In genomic region chr5:31165729-31166128, GRCh38 we compare ENCODE assay signal across 19 cellular contexts. TPM values are rescaled to one million over a fixed set of nuclear protein-coding genes. Genes with fewer than 3 reads are reported as not detected.
A peak's percentile ranks its signal among the peaks of the same experiment; 100 is the strongest.
DNase-seq lines count a peak whose midpoint lies in the region; ATAC-seq, FAIRE-seq and TF ChIP-seq lines count a peak whose summit lies in the region.
"Had no signal": no experiment of that assay in that cellular context is flagged by ENCODE, and none has a peak within 500 bp of the region (broad histone marks: within the 10 kb centered on the region; RNA-seq: fewer than 3 reads in every experiment).

No MANE protein-coding gene starts in this region.

- no peak for TF ChIP-seq RAD21 in A549 (conservative IDR thresholded peaks at IDR 0.05 in 1 of 2, IDR thresholded peaks at IDR 0.05 in 1 of 2)

- no peaks in the 10 kb centered on the region for H3F3A ChIP-seq in smooth muscle cell (ENCODE audit: low read depth)

- no peak for TF ChIP-seq EP300 in A549 (IDR thresholded peaks at IDR 0.05)

- H3K27ac ChIP-seq in A549 (no peak overlapping the region), HEK293 (ENCODE audit: extremely low read depth, low read depth, low read length) (no peak overlapping the region), brain microvascular endothelial cell (no peak overlapping the region), smooth muscle cell (ENCODE audit: low read depth) (no peak overlapping the region)

- WGBS in A549 (ENCODE audit: missing lambda C conversion rate) = 17% methylated on average over 2 of the region's 2 CpGs
- WGBS in smooth muscle cell (ENCODE audit: low lambda C conversion rate) = 91% methylated on average over 2 of the region's 2 CpGs

- no peak overlapping the region for H2AFZ ChIP-seq in smooth muscle cell (ENCODE audit: low read depth)

- H3K4me2 ChIP-seq in A549 (no peak overlapping the region), smooth muscle cell (no peak overlapping the region)

- no peak overlapping the region for H3K4me3 ChIP-seq in A549
- H3K4me3 ChIP-seq in HEK293 (ENCODE audit: low read depth, low read length) = no peak overlapping the region
- no peak overlapping the region for H3K4me3 ChIP-seq in brain microvascular endothelial cell (ENCODE audit: low read depth, low read length)
- no peak overlapping the region for H3K4me3 ChIP-seq in smooth muscle cell
- H3K4me3 ChIP-seq: HAP-1 had no signal

- no peak for ATAC-seq in A549

- TF ChIP-seq CTCF in A549 (IDR thresholded peaks at IDR 0.05) (no peak), HEK293 (tag by site-specific recombination; IDR thresholded peaks at IDR 0.05) (no peak), brain microvascular endothelial cell (IDR thresholded peaks at IDR 0.05; ENCODE audit: low read depth, low read length, missing control alignments) (no peak), smooth muscle cell (IDR thresholded peaks at IDR 0.05; ENCODE audit: borderline replicate concordance, insufficient read depth, poor library complexity, severe bottlenecking) (no peak)

- DNase-seq in A549 (ENCODE audit: low read depth in 1 of 2, low spot score in 1 of 2) (no peak), brain microvascular endothelial cell (peak; percentile 8), left kidney (ENCODE audit: low read depth, low spot score) (peak; percentile 25), COR-L47 (lab: John Stamatoyannopoulos, UW) (no peak), smooth muscle cell (lab: John Stamatoyannopoulos, UW; ENCODE audit: unreplicated experiment) (no peak), NCI-H2029 treated with DMSO at 0.1 percent for 48 hours (lab: John Stamatoyannopoulos, UW) (no peak)
- DNase-seq: 8988T; C1 segment of cervical spinal cord; Caco-2; CD4-positive, alpha-beta memory T cell; DMS 273 treated with DMSO at 0.1 percent for 48 hours; DMS79 treated with DMSO at 0.1 percent for 48 hours; GF-D8; GOT3 had no signal

- H3K4me1 ChIP-seq in A549 (no peaks in the 10 kb centered on the region), HEK293 (ENCODE audit: control insufficient read depth, insufficient read depth, low read length) (no peaks in the 10 kb centered on the region), smooth muscle cell (ENCODE audit: low read depth) (peaks cover 18% of the 10 kb centered on the region)

- H3K9me3 ChIP-seq in A549 (no peaks in the 10 kb centered on the region), HEK293 (ENCODE audit: control insufficient read depth, insufficient read depth, low read depth, low read length) (no peaks in the 10 kb centered on the region), smooth muscle cell (replicated peaks; ENCODE audit: low read depth) (no peaks in the 10 kb centered on the region)
- H3K9me3 ChIP-seq: Caco-2, HAP-1 had no signal

- H3K27me3 ChIP-seq in brain microvascular endothelial cell (replicated peaks) (no peaks in the 10 kb centered on the region), smooth muscle cell (ENCODE audit: low read depth) (no peaks in the 10 kb centered on the region)

- no peak for TF ChIP-seq POLR2A in A549 (IDR thresholded peaks at IDR 0.05; ENCODE audit: low read length)

- FAIRE-seq in A549 (lab: Jason Lieb, UNC) = no peak
- FAIRE-seq: GM12891, GM18507, H54 had no signal

- POLR2A ChIA-PET in A549 (lab: Yijun Ruan, JAX) (no interaction called here), HEK293 (lab: Yijun Ruan, JAX) (no interaction called here)

- CTCF ChIA-PET in A549 (lab: Yijun Ruan, JAX) (no interaction called here), HEK293 (lab: Yijun Ruan, JAX) (no interaction called here)

- no peaks in the 10 kb centered on the region for H4K20me1 ChIP-seq in smooth muscle cell (ENCODE audit: low read depth)

- no peaks in the 10 kb centered on the region for H3K79me2 ChIP-seq in smooth muscle cell (ENCODE audit: low read depth)

- no peaks in the 10 kb centered on the region for H3K36me3 ChIP-seq in HEK293 (ENCODE audit: control insufficient read depth in 2 of 2, insufficient read depth in 1 of 2, low read length in 2 of 2)
- no peaks in the 10 kb centered on the region for H3K36me3 ChIP-seq in brain microvascular endothelial cell (replicated peaks)
- H3K36me3 ChIP-seq in smooth muscle cell (ENCODE audit: low read depth) = no peaks in the 10 kb centered on the region
- H3K36me3 ChIP-seq: HAP-1 had no signal

- in situ Hi-C loops in brain microvascular endothelial cell (cut with HindIII; ENCODE audit: low pct_ligation_motif_present, low sequenced_read_pairs) = no loop called here

- no peak overlapping the region for H3K9ac ChIP-seq in smooth muscle cell (ENCODE audit: low read depth)

TF ChIP-seq in A549, 52 proteins besides CTCF, POLR2A, EP300 and RAD21:
- peak; percentile 61 for TF ChIP-seq REST (IDR thresholded peaks at IDR 0.05)
- TF ChIP-seq, protein P1, sequence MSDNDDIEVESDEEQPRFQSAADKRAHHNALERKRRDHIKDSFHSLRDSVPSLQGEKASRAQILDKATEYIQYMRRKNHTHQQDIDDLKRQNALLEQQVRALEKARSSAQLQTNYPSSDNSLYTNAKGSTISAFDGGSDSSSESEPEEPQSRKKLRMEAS (IDR thresholded peaks at IDR 0.05) = no peak

TF ChIP-seq in HEK293, 187 proteins besides CTCF, POLR2A, EP300 and RAD21:
- TF ChIP-seq REST (tag by site-specific recombination; IDR thresholded peaks at IDR 0.05) (peak; percentile 61), ZNF701 (tag by site-specific recombination; IDR thresholded peaks at IDR 0.05) (no peak)

RNA-seq across cellular contexts. Expression of gene CDH6, which starts 27.8 kb away (rescaled TPM):
- polyA plus RNA-seq in A549 (2011; rRNA removed) = 0.61 and 0.63 TPM in 2 replicates
- polyA plus RNA-seq in A549 (2012; cell fraction: cytosol; rRNA removed) = 0.04 and 0.05 TPM in 2 replicates
- polyA plus RNA-seq in A549 (2012; cell fraction: nucleus; rRNA removed) = 0.14 and 0.20 TPM in 2 replicates
- 0.24 to 0.33 TPM (median 0.25 TPM) in 3 replicates for polyA plus RNA-seq in A549 (2017; fragmentation: RNase III; extraction: RNeasy Plus Mini Kit Qiagen cat#74134 plus additional on column Dnase treatment)
- polyA minus RNA-seq in A549 (2011; rRNA and poly(A)+ RNA removed) = 1.3 and 1.8 TPM in 2 replicates
- 5.9 and 6.7 TPM in 2 replicates for total RNA-seq in smooth muscle cell
- polyA plus RNA-seq in smooth muscle cell = 1.5 and 5.3 TPM in 2 replicates
- total RNA-seq: CD4-positive, alpha-beta memory T cell had no signal
- polyA plus RNA-seq: CD4-positive, alpha-beta memory T cell had no signal

Comparison
In these comparisons a context has a peak if more than half of its experiments do, and no peak if none do; other contexts are left out.
1. DNase-seq: peak in brain microvascular endothelial cell (single experiment) and left kidney (single experiment); none in A549 (0 of 2), COR-L47 (single experiment), smooth muscle cell (single experiment) and NCI-H2029 treated with DMSO at 0.1 percent for 48 hours (single experiment).
2. Of the 5 proteins assayed by ChIP-seq in both HEK293 and A549: peak only in HEK293: none; only in A549: none; in both: REST; in neither: 4.